ENCODE assay signal across 7 cellular contexts in genomic region chr1:21295059-21295401, GRCh38. TPM values are rescaled to one million over a fixed set of nuclear protein-coding genes. Genes with fewer than 3 reads are reported as not detected.
DNase-seq lines count a peak whose midpoint lies in the region; ATAC-seq and TF ChIP-seq lines count a peak whose summit lies in the region.

No MANE protein-coding gene starts in this region.

- peaks cover 19% of the 10 kb centered on the region for H3K36me3 Mint-ChIP-seq in stimulated activated naive CD8-positive, alpha-beta T cell treated with anti-CD3 and anti-CD28 coated beads, Interleukin-15, Interleukin-2, amounts not matched to agents 100 ng/mL and 50 ng/mL, for 24 hours (ENCODE audit: low read depth)

- peak overlapping the region; percentile 85 for H3K4me3 Mint-ChIP-seq in stimulated activated naive CD8-positive, alpha-beta T cell treated with anti-CD3 and anti-CD28 coated beads, Interleukin-15, Interleukin-2, amounts not matched to agents 100 ng/mL and 50 ng/mL, for 24 hours

- TF ChIP-seq CTCF in fibroblast of villous mesenchyme (IDR thresholded peaks at IDR 0.05; ENCODE audit: insufficient read depth, low read depth, low read length): no peak

- peak; percentile 22 for DNase-seq in activated CD4-positive, alpha-beta T cell treated with anti-CD3 and anti-CD28 coated beads for 1 hour
- DNase-seq in fibroblast of villous mesenchyme (ENCODE audit: low read depth) (peak; percentile 58), NCI-H524 (lab: John Stamatoyannopoulos, UW) (no peak), SHP77 (lab: John Stamatoyannopoulos, UW) (no peak), NOMO-1 (lab: John Stamatoyannopoulos, UW; ENCODE audit: unreplicated experiment in 2 of 2) (no peak)

- no peaks in the 10 kb centered on the region for H3K27me3 Mint-ChIP-seq in stimulated activated naive CD8-positive, alpha-beta T cell treated with anti-CD3 and anti-CD28 coated beads, Interleukin-15, Interleukin-2, amounts not matched to agents 100 ng/mL and 50 ng/mL, for 24 hours

- ATAC-seq in HG03439 (IDR thresholded peaks at IDR 0.05; ENCODE audit: unreplicated experiment): peak; percentile 10

- H3K4me1 Mint-ChIP-seq in stimulated activated naive CD8-positive, alpha-beta T cell treated with anti-CD3 and anti-CD28 coated beads, Interleukin-15, Interleukin-2, amounts not matched to agents 100 ng/mL and 50 ng/mL, for 24 hours (ENCODE audit: low read depth): peaks cover 95% of the 10 kb centered on the region

- H3K9me3 Mint-ChIP-seq in stimulated activated naive CD8-positive, alpha-beta T cell treated with anti-CD3 and anti-CD28 coated beads, Interleukin-15, Interleukin-2, amounts not matched to agents 100 ng/mL and 50 ng/mL, for 24 hours: no peaks in the 10 kb centered on the region

- peak overlapping the region; percentile 99 for H3K27ac Mint-ChIP-seq in stimulated activated naive CD8-positive, alpha-beta T cell treated with anti-CD3 and anti-CD28 coated beads, Interleukin-15, Interleukin-2, amounts not matched to agents 100 ng/mL and 50 ng/mL, for 24 hours

- no peak overlapping the region for H3K4me3 ChIP-seq in fibroblast of villous mesenchyme (ENCODE audit: low read depth, low read length)

RNA-seq across cellular contexts. Expression of gene ECE1, which starts 4.8 kb away (rescaled TPM):
- 127 and 141 TPM in 2 replicates for total RNA-seq in fibroblast of villous mesenchyme

Comparison
In these comparisons a context has a peak if more than half of its experiments do, and no peak if none do; other contexts are left out.
1. DNase-seq: peak in activated CD4-positive, alpha-beta T cell treated with anti-CD3 and anti-CD28 coated beads for 1 hour (single experiment) and fibroblast of villous mesenchyme (single experiment); none in NCI-H524 (0 of 2), SHP77 (0 of 2) and NOMO-1 (0 of 2).